In genomic region chr3:39137435-39137936, GRCh38 we compare ENCODE assay signal across 30 cellular contexts. TPM values are rescaled to one million over a fixed set of nuclear protein-coding genes. Genes with fewer than 3 reads are reported as not detected.
DNase-seq lines count a peak whose midpoint lies in the region; ATAC-seq, FAIRE-seq and TF ChIP-seq lines count a peak whose summit lies in the region.
"Had no signal": no experiment of that assay in that cellular context is flagged by ENCODE, and none has a peak within 500 bp of the region (broad histone marks: within the 10 kb centered on the region; RNA-seq: fewer than 3 reads in every experiment).

No MANE protein-coding gene starts in this region.

- in situ Hi-C loops in GM12878 (cut with MboI), result no loop called here

- H3K79me2 ChIP-seq in GM12878 (ENCODE audit: control insufficient read depth, insufficient read depth, low read length), result no peaks in the 10 kb centered on the region

- RAD21 ChIA-PET in GM12878 (lab: Charles Lee; ENCODE audit: unreplicated experiment), result interaction anchor here (0.9 kb wide), 1 partner anchor 151 kb away, joined by 4 read pairs; no protein-coding TSS in a partner anchor

- FAIRE-seq in GM12878 (lab: Jason Lieb, UNC), result no peak
- FAIRE-seq: A204.1 had no signal

- no peak overlapping the region for H3K9ac ChIP-seq in GM12878 (ENCODE audit: control insufficient read depth, insufficient read depth, low read length)

- intact Hi-C loops in CD4-positive, alpha-beta T cell (cut with DNase I, micrococcal nuclease), result no loop called here
- intact Hi-C loops in GM12878 (cut with micrococcal nuclease; ENCODE audit: unreplicated experiment) (no loop called here), posterior vena cava (cut with DNase I) (loop anchor here in 1 of 2 donors (5.0 to 10.0 kb wide), 2 partner anchors 50 to 157 kb away; no protein-coding TSS in a partner anchor)

- no peak for TF ChIP-seq RAD21 in GM12878 (IDR thresholded peaks at IDR 0.05; ENCODE audit: insufficient read depth, low read depth, low read length)

- BruUV-seq in GM12878 (replicated peaks; lab: Mats Ljungman, UMichigan), result no TSS peak

- no peak for ATAC-seq in CD4-positive, alpha-beta T cell (ENCODE audit: poor library complexity)
- ATAC-seq in GM12878 (no peak), GM19467 (IDR thresholded peaks at IDR 0.05; ENCODE audit: unreplicated experiment) (no peak)
- ATAC-seq: left lobe of liver; stimulated activated memory B cell treated with anti-CD40 and anti-IgM and Interleukin-4, amounts not matched to agents 10 μg/mL and 1 μg/mL and 100 μg/mL, for 72 hours; upper lobe of right lung had no signal

- peaks cover 35% of the 10 kb centered on the region for H3K36me3 Mint-ChIP-seq in CD4-positive, alpha-beta T cell (ENCODE audit: low read depth)
- H3K36me3 Mint-ChIP-seq in nephron progenitor cell (ENCODE audit: low read depth), result peaks cover 13% of the 10 kb centered on the region

- TF ChIP-seq CTCF in CD4-positive, alpha-beta T cell (IDR thresholded peaks at IDR 0.05), result no peak
- no peak for TF ChIP-seq CTCF in GM12878 (IDR thresholded peaks at IDR 0.05 in 2 of 3, conservative IDR thresholded peaks at IDR 0.05 in 1 of 3; ENCODE audit: control insufficient read depth in 2 of 3, extremely low read depth in 1 of 3, insufficient read depth in 1 of 3, low read depth in 3 of 3, low read length in 3 of 3)
- no peak for TF ChIP-seq CTCF in nephron progenitor cell (IDR thresholded peaks at IDR 0.05)

- H3K27me3 Mint-ChIP-seq in CD4-positive, alpha-beta T cell, result no peaks in the 10 kb centered on the region
- H3K27me3 Mint-ChIP-seq in nephron progenitor cell (ENCODE audit: low read depth, poor library complexity), result peaks cover 3% of the 10 kb centered on the region
- H3K27me3 Mint-ChIP-seq: activated CD4-positive, alpha-beta T cell treated with anti-CD3 and anti-CD28 coated beads, Interleukin-2, amount 10 ng/mL, durations not matched to agents 24 days and 14 days; activated naive CD4-positive, alpha-beta T cell treated with anti-CD3 and anti-CD28 coated beads, Interleukin-2, amount 50 U/mL, for 24 hours; stimulated activated memory B cell treated with anti-CD40 and anti-IgM and Interleukin-4, amounts not matched to agents 10 μg/mL and 1 μg/mL and 100 μg/mL, for 72 hours had no signal

- H3K4me3 ChIP-seq in GM12878, result no peak overlapping the region
- H3K4me3 ChIP-seq: coronary artery, prostate gland, upper lobe of right lung had no signal

- SMC1A ChIA-PET in GM12878 (lab: Charles Lee; ENCODE audit: uncharacterized antibody, unreplicated experiment), result interaction anchor here (0.6 kb wide), 1 partner anchor 12 kb away, joined by 3 read pairs; no protein-coding TSS in a partner anchor

- no peaks in the 10 kb centered on the region; the same call in 1 of the 2 replicates for H3K4me1 ChIP-seq in GM12878 (ENCODE audit: control insufficient read depth, insufficient read depth, low read length)

- H3K4me3 Mint-ChIP-seq in CD4-positive, alpha-beta T cell, result no peak overlapping the region
- no peak overlapping the region for H3K4me3 Mint-ChIP-seq in nephron progenitor cell
- H3K4me3 Mint-ChIP-seq: activated CD4-positive, alpha-beta T cell treated with anti-CD3 and anti-CD28 coated beads, Interleukin-2, amount 10 ng/mL, durations not matched to agents 24 days and 14 days; activated naive CD4-positive, alpha-beta T cell treated with anti-CD3 and anti-CD28 coated beads, Interleukin-2, amount 50 U/mL, for 24 hours; stimulated activated memory B cell treated with anti-CD40 and anti-IgM and Interleukin-4, amounts not matched to agents 10 μg/mL and 1 μg/mL and 100 μg/mL, for 72 hours had no signal

- CTCF ChIA-PET in CD4-positive, alpha-beta T cell (lab: Charles Lee), result no interaction called here
- CTCF ChIA-PET in GM12878 (lab: Yijun Ruan, JAX), result interaction anchor here (1.3 kb wide), 1 partner anchor 155 kb away, joined by 3 read pairs; no protein-coding TSS in a partner anchor

- H3K36me3 ChIP-seq in GM12878 (ENCODE audit: control insufficient read depth in 2 of 2, insufficient read depth in 2 of 2, low read length in 1 of 2), result peaks cover 6 to 8% of the 10 kb centered on the region in 2 experiments; a peak in 3 of 4 replicates
- H3K36me3 ChIP-seq: prostate gland had no signal

- H4K20me1 ChIP-seq in GM12878 (ENCODE audit: control insufficient read depth, insufficient read depth), result no peaks in the 10 kb centered on the region; the same call in 1 of the 2 replicates

- WGBS in GM12878 (ENCODE audit: insufficient coverage, insufficient replicate concordance, low lambda C conversion rate, missing lambda C conversion rate), result 92% methylated on average over 17 of the region's 18 CpGs

- no peak overlapping the region for H3K27ac ChIP-seq in CD4-positive, alpha-beta T cell (ENCODE audit: low read depth, low read length)
- no peak overlapping the region for H3K27ac ChIP-seq in GM12878 (ENCODE audit: control insufficient read depth, insufficient read depth)
- H3K27ac ChIP-seq: coronary artery, prostate gland, upper lobe of right lung, WERI-Rb-1 had no signal

- peak; percentile 52 for DNase-seq in activated CD8-positive, alpha-beta memory T cell treated with anti-CD3 and anti-CD28 coated beads, Interleukin-2, amount 50 U/mL, for 48 hours
- no peak for DNase-seq in activated CD8-positive, alpha-beta memory T cell treated with anti-CD3 and anti-CD28 coated beads, Interleukin-2, amount 50 U/mL, for 4 hours
- DNase-seq in CD4-positive, alpha-beta T cell, result no peak
- no peak for DNase-seq in GM12878 (ENCODE audit: low read depth, low spot score)
- no peak for DNase-seq in nephron progenitor cell
- DNase-seq in posterior vena cava (ENCODE audit: low spot score), result no peak
- no peak for DNase-seq in AG20443 (ENCODE audit: low spot score)
- DNase-seq: activated CD4-positive, alpha-beta T cell treated with anti-CD3 and anti-CD28 coated beads, Interleukin-2, amount 10 ng/mL, durations not matched to agents 24 days and 14 days; anterior cingulate cortex; DMS153; effector memory CD4-positive, alpha-beta T cell; GOT3; KBM-7; NCI-H1105; NCI-H187; NCI-H2171; NCI-H510A; nucleus accumbens; stimulated activated CD4-positive, alpha-beta T cell treated with anti-CD3 and anti-CD28 coated beads, Interleukin-15, amount 100 ng/mL, for 24 hours; upper lobe of right lung; WERI-Rb-1 had no signal

- peak; percentile 15; the same call in 1 of the 2 replicates for TF ChIP-seq POLR2A in GM12878 (IDR thresholded peaks at IDR 0.05; ENCODE audit: low read depth, low read length)

- H3K27ac Mint-ChIP-seq in CD4-positive, alpha-beta T cell, result peak overlapping the region; percentile 68
- H3K27ac Mint-ChIP-seq in nephron progenitor cell, result peak overlapping the region; percentile 37
- H3K27ac Mint-ChIP-seq: activated CD4-positive, alpha-beta T cell treated with anti-CD3 and anti-CD28 coated beads, Interleukin-2, amount 10 ng/mL, durations not matched to agents 24 days and 14 days; activated naive CD4-positive, alpha-beta T cell treated with anti-CD3 and anti-CD28 coated beads, Interleukin-2, amount 50 U/mL, for 24 hours; stimulated activated memory B cell treated with anti-CD40 and anti-IgM and Interleukin-4, amounts not matched to agents 10 μg/mL and 1 μg/mL and 100 μg/mL, for 72 hours had no signal

- no peaks in the 10 kb centered on the region for H3K9me3 ChIP-seq in CD4-positive, alpha-beta T cell (ENCODE audit: control insufficient read depth, low read length)
- H3K9me3 ChIP-seq in GM12878 (replicated peaks; ENCODE audit: control insufficient read depth, insufficient read depth, low read length), result no peaks in the 10 kb centered on the region
- H3K9me3 ChIP-seq: prostate gland, upper lobe of right lung had no signal

- H3K4me1 Mint-ChIP-seq in CD4-positive, alpha-beta T cell (ENCODE audit: low read depth), result peaks cover 19% of the 10 kb centered on the region
- H3K4me1 Mint-ChIP-seq in nephron progenitor cell, result peaks cover 2% of the 10 kb centered on the region

- POLR2A ChIA-PET in CD4-positive, alpha-beta T cell (lab: Charles Lee), result no interaction called here
- POLR2A ChIA-PET in GM12878 (lab: Charles Lee), result interaction anchor here (0.6 kb wide), 1 partner anchor 9 kb away, joined by 3 read pairs; no protein-coding TSS in a partner anchor

- H2AFZ ChIP-seq in GM12878 (ENCODE audit: control insufficient read depth, low read depth, low read length), result no peak overlapping the region

- H3K4me2 ChIP-seq in GM12878 (ENCODE audit: control insufficient read depth, insufficient read depth), result no peak overlapping the region

- no peaks in the 10 kb centered on the region for H3K9me3 Mint-ChIP-seq in CD4-positive, alpha-beta T cell
- H3K9me3 Mint-ChIP-seq in nephron progenitor cell, result no peaks in the 10 kb centered on the region
- H3K9me3 Mint-ChIP-seq: activated CD4-positive, alpha-beta T cell treated with anti-CD3 and anti-CD28 coated beads, Interleukin-2, amount 10 ng/mL, durations not matched to agents 24 days and 14 days; activated naive CD4-positive, alpha-beta T cell treated with anti-CD3 and anti-CD28 coated beads, Interleukin-2, amount 50 U/mL, for 24 hours; CD8-positive, alpha-beta memory T cell; stimulated activated memory B cell treated with anti-CD40 and anti-IgM and Interleukin-4, amounts not matched to agents 10 μg/mL and 1 μg/mL and 100 μg/mL, for 72 hours had no signal

- TF ChIP-seq EP300 in GM12878 (IDR thresholded peaks at IDR 0.05; ENCODE audit: borderline replicate concordance in 1 of 2, control insufficient read depth in 1 of 2, low read depth in 2 of 2, low read length in 2 of 2), result no peak

- H3K27me3 ChIP-seq in CD4-positive, alpha-beta T cell (ENCODE audit: control insufficient read depth, insufficient read depth, low read length), result no peaks in the 10 kb centered on the region
- no peaks in the 10 kb centered on the region for H3K27me3 ChIP-seq in GM12878 (replicated peaks in 1 of 2; ENCODE audit: control insufficient read depth in 2 of 2, insufficient read depth in 2 of 2, low read length in 1 of 2)
- H3K27me3 ChIP-seq: upper lobe of right lung had no signal

RNA-seq across cellular contexts. Expression of gene CSRNP1, which starts 15.9 kb away (rescaled TPM):
- 100 to 1,000 TPM; 357 to 368 TPM for total RNA-seq in CD4-positive, alpha-beta T cell
- 19.2 and 23.9 TPM in 2 replicates for total RNA-seq in GM12878 (2013; cell fraction: nucleolus; rRNA removed)
- total RNA-seq in GM12878 (2014; rRNA removed) (14.2 TPM in 2 replicates), GM12878 (2014; rRNA removed; fragmentation: Illumina TruSeq; extraction: Trizol) (6.4 and 6.7 TPM in 2 replicates), GM12878 (2021) (12.0 and 12.1 TPM in 2 replicates), posterior vena cava (10 to 100 TPM; 23.5 to 61.4 TPM)
- polyA plus RNA-seq in GM12878 (2011; ENCODE audit: low read depth), result 7.8 TPM
- polyA plus RNA-seq in GM12878 (2011; rRNA removed) (5.9 and 11.1 TPM in 2 replicates), GM12878 (2014; fragmentation: Illumina TruSeq; extraction: Trizol) (3.0 and 7.3 TPM in 2 replicates), GM12878 (2014; fragmentation: Nextera tagmentation; extraction: Ambion mirVana) (under 1 TPM; 0.32 to 0.77 TPM), GM12878 (2014; rRNA removed) (9.3 TPM in 2 replicates), GM12878 (2016; fragmentation: Nextera tagmentation; extraction: Ambion mirVana) (1 to 10 TPM; 4.9 to 7.0 TPM)
- 15.2 and 18.9 TPM in 2 replicates for polyA plus RNA-seq in GM12878 (2011; cell fraction: cytosol; rRNA removed)
- polyA plus RNA-seq in GM12878 (2011; cell fraction: nucleus; rRNA removed), result 18.3 and 26.2 TPM in 2 replicates
- 17.7 and 20.8 TPM in 2 replicates for polyA plus RNA-seq in GM12878 (2012)
- polyA minus RNA-seq in GM12878 (2011; rRNA and poly(A)+ RNA removed), result 17.1 and 27.4 TPM in 2 replicates
- polyA minus RNA-seq in GM12878 (2011; cell fraction: cytosol; rRNA and poly(A)+ RNA removed), result 6.5 and 11.8 TPM in 2 replicates
- polyA minus RNA-seq in GM12878 (2011; cell fraction: nucleus; rRNA and poly(A)+ RNA removed), result 16.4 and 17.9 TPM in 2 replicates

RNA-seq across cellular contexts. Expression of gene TTC21A, which starts 30.0 kb away (rescaled TPM):
- 1 to 10 TPM; 4.1 to 5.2 TPM for total RNA-seq in CD4-positive, alpha-beta T cell
- total RNA-seq in GM12878 (2013; cell fraction: nucleolus; rRNA removed), result 10.3 and 13.6 TPM in 2 replicates
- total RNA-seq in GM12878 (2014; rRNA removed) (0.93 and 2.2 TPM in 2 replicates), GM12878 (2014; rRNA removed; fragmentation: Illumina TruSeq; extraction: Trizol) (0.67 and 1.1 TPM in 2 replicates), GM12878 (2021) (2.6 and 2.7 TPM in 2 replicates), posterior vena cava (1 to 10 TPM; 3.0 to 5.4 TPM)
- 2.2 TPM for polyA plus RNA-seq in GM12878 (2011; ENCODE audit: low read depth)
- polyA plus RNA-seq in GM12878 (2011; rRNA removed) (1.1 and 1.2 TPM in 2 replicates), GM12878 (2014; fragmentation: Illumina TruSeq; extraction: Trizol) (1.6 and 2.1 TPM in 2 replicates), GM12878 (2014; fragmentation: Nextera tagmentation; extraction: Ambion mirVana) (under 1 TPM; 0.62 to 0.68 TPM), GM12878 (2014; rRNA removed) (3.2 and 3.8 TPM in 2 replicates), GM12878 (2016; fragmentation: Nextera tagmentation; extraction: Ambion mirVana) (1 to 10 TPM; 1.0 to 1.2 TPM)
- polyA plus RNA-seq in GM12878 (2011; cell fraction: cytosol; rRNA removed), result 0.69 and 1.0 TPM in 2 replicates
- polyA plus RNA-seq in GM12878 (2011; cell fraction: nucleus; rRNA removed), result 7.0 and 7.7 TPM in 2 replicates
- 2.8 and 3.8 TPM in 2 replicates for polyA plus RNA-seq in GM12878 (2012)
- 1.1 and 2.0 TPM in 2 replicates for polyA minus RNA-seq in GM12878 (2011; rRNA and poly(A)+ RNA removed)
- not detected in 2 replicates for polyA minus RNA-seq in GM12878 (2011; cell fraction: cytosol; rRNA and poly(A)+ RNA removed)
- 2.0 and 2.4 TPM in 2 replicates for polyA minus RNA-seq in GM12878 (2011; cell fraction: nucleus; rRNA and poly(A)+ RNA removed)

RNA-seq across cellular contexts. Expression of gene GORASP1, which starts 30.1 kb away (rescaled TPM):
- total RNA-seq in CD4-positive, alpha-beta T cell, result 10 to 100 TPM; 29.1 to 31.5 TPM
- 58.3 and 75.7 TPM in 2 replicates for total RNA-seq in GM12878 (2013; cell fraction: nucleolus; rRNA removed)
- total RNA-seq in GM12878 (2014; rRNA removed) (27.6 and 28.0 TPM in 2 replicates), GM12878 (2014; rRNA removed; fragmentation: Illumina TruSeq; extraction: Trizol) (16.7 and 16.8 TPM in 2 replicates), GM12878 (2021) (29.3 and 32.9 TPM in 2 replicates), posterior vena cava (10 to 100 TPM; 50.8 to 61.8 TPM)
- 21.6 TPM for polyA plus RNA-seq in GM12878 (2011; ENCODE audit: low read depth)
- polyA plus RNA-seq in GM12878 (2011; rRNA removed) (20.6 and 28.8 TPM in 2 replicates), GM12878 (2014; fragmentation: Illumina TruSeq; extraction: Trizol) (23.2 and 25.1 TPM in 2 replicates), GM12878 (2014; fragmentation: Nextera tagmentation; extraction: Ambion mirVana) (1 to 10 TPM; 3.6 to 5.0 TPM), GM12878 (2014; rRNA removed) (32.7 and 35.1 TPM in 2 replicates), GM12878 (2016; fragmentation: Nextera tagmentation; extraction: Ambion mirVana) (10 to 100 TPM; 18.0 to 23.2 TPM)
- 25.5 and 35.6 TPM in 2 replicates for polyA plus RNA-seq in GM12878 (2011; cell fraction: cytosol; rRNA removed)
- polyA plus RNA-seq in GM12878 (2011; cell fraction: nucleus; rRNA removed), result 131 and 134 TPM in 2 replicates
- polyA plus RNA-seq in GM12878 (2012), result 19.5 and 23.4 TPM in 2 replicates
- 17.7 and 29.2 TPM in 2 replicates for polyA minus RNA-seq in GM12878 (2011; rRNA and poly(A)+ RNA removed)
- polyA minus RNA-seq in GM12878 (2011; cell fraction: cytosol; rRNA and poly(A)+ RNA removed), result 8.6 and 9.8 TPM in 2 replicates
- 36.4 and 47.1 TPM in 2 replicates for polyA minus RNA-seq in GM12878 (2011; cell fraction: nucleus; rRNA and poly(A)+ RNA removed)

RNA-seq across cellular contexts. Expression of gene XIRP1, which starts 54.9 kb away (rescaled TPM):
- not detected for total RNA-seq in CD4-positive, alpha-beta T cell
- total RNA-seq in GM12878 (2013; cell fraction: nucleolus; rRNA removed), result 0.12 TPM in 1 of 2 replicates, not detected in the other
- total RNA-seq in GM12878 (2014; rRNA removed) (0.16 and 0.17 TPM in 2 replicates), GM12878 (2014; rRNA removed; fragmentation: Illumina TruSeq; extraction: Trizol) (0.18 and 0.23 TPM in 2 replicates), GM12878 (2021) (0.38 and 0.40 TPM in 2 replicates), posterior vena cava (1 to 10 TPM in 1 of 2 donors, under 1 TPM in 1; 0.23 to 7.1 TPM)
- 0.16 TPM for polyA plus RNA-seq in GM12878 (2011; ENCODE audit: low read depth)
- polyA plus RNA-seq in GM12878 (2011; rRNA removed) (0.01 and 0.03 TPM in 2 replicates), GM12878 (2014; fragmentation: Illumina TruSeq; extraction: Trizol) (0.14 and 0.24 TPM in 2 replicates), GM12878 (2014; fragmentation: Nextera tagmentation; extraction: Ambion mirVana) (under 1 TPM in 1 of 2 experiments, not detected in 1; 0.05 TPM), GM12878 (2014; rRNA removed) (0.08 and 0.27 TPM in 2 replicates), GM12878 (2016; fragmentation: Nextera tagmentation; extraction: Ambion mirVana) (under 1 TPM; 0.04 to 0.05 TPM)
- 0.03 and 0.08 TPM in 2 replicates for polyA plus RNA-seq in GM12878 (2011; cell fraction: cytosol; rRNA removed)
- 0.30 and 0.37 TPM in 2 replicates for polyA plus RNA-seq in GM12878 (2011; cell fraction: nucleus; rRNA removed)
- 0.20 and 0.28 TPM in 2 replicates for polyA plus RNA-seq in GM12878 (2012)
- polyA minus RNA-seq in GM12878 (2011; rRNA and poly(A)+ RNA removed), result 0.07 and 0.21 TPM in 2 replicates
- not detected in 2 replicates for polyA minus RNA-seq in GM12878 (2011; cell fraction: cytosol; rRNA and poly(A)+ RNA removed)
- polyA minus RNA-seq in GM12878 (2011; cell fraction: nucleus; rRNA and poly(A)+ RNA removed), result 0.12 and 0.29 TPM in 2 replicates
- total RNA-seq: HT-29, left lobe of liver, upper lobe of right lung had no signal
- polyA plus RNA-seq: CD8-positive, alpha-beta memory T cell had no signal

Comparison
In these comparisons a context has a peak if more than half of its experiments do, and no peak if none do; other contexts are left out.
1. RNA of gene CSRNP1, which starts 15.9 kb away (total RNA-seq): 357 to 368 TPM in CD4-positive, alpha-beta T cell; 23.5 to 61.4 TPM in posterior vena cava and 6.4 to 23.9 TPM in GM12878; every median in the first group is over 4 times any median in the second.